8 cellular contexts compared by ENCODE assay signal in the genomic region with DNA sequence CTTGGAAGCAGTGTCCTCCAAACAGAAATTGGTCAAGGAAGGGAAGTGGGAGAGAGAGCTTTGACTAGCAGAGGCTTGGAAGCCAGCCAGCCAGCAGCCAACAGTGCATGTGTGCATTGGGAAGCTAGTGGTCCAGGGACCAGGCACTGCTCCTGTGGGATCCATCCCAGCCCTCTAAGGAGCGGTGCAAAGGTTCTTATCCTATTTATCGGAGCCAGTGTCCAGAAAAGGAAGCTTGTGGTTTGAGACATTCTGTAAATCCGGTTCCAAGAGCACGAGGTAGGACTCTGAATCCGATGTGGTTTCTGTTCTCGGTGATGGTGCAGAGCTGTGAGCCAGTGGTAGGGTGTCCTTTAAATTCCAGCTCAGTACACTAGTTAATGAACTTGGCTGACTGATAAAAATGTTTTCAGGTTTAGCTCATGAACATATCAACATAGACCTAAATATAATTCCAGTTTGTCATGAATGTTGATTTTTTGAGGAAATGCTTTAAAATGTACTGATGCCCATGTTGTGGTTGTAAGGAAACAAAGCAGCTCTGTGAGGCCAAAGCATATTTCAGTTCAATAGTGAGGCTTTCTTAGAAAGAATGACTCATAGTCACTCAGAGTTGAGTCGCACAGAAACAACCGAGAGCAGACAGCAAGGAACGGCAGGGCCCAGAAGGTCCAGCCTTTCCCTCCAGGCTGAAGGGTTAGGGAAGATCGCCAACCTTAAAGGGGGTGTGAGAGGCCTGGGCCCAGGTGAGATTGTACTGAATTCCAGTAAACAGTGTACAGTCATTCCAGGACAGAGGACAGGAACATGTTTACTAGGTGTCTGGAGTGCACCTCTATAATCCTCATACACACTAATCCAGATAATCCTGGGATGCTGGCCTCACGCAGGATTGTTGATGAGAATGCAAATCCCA. TPM values are rescaled to one million over a fixed set of nuclear protein-coding genes. Genes with fewer than 3 reads are reported as not detected.
DNase-seq lines count a peak whose midpoint lies in the region; ATAC-seq, FAIRE-seq and TF ChIP-seq lines count a peak whose summit lies in the region.

No MANE protein-coding gene starts in this region.

- peaks cover 3% of the 10 kb centered on the region for H3K9me3 Mint-ChIP-seq in activated B cell treated with CpG ODN at 0.5 μM for 24 hours

- no peak for TF ChIP-seq POLR2A in GM12891 (IDR thresholded peaks at IDR 0.05; ENCODE audit: low read depth, low read length)

- H3K36me3 ChIP-seq in osteoblast (ENCODE audit: insufficient read depth, low read length) = peaks cover 33% of the 10 kb centered on the region

- ATAC-seq in HG03135 (IDR thresholded peaks at IDR 0.05; ENCODE audit: unreplicated experiment) (peak; percentile 52), activated B cell treated with CpG ODN at 0.5 μM for 24 hours (ENCODE audit: low read depth) (peak; percentile 40), HG03045 (IDR thresholded peaks at IDR 0.05; ENCODE audit: unreplicated experiment) (no peak), GM21737 (IDR thresholded peaks at IDR 0.05; ENCODE audit: unreplicated experiment) (no peak)

- CTCF ChIA-PET in activated B cell treated with CpG ODN at 0.5 μM for 24 hours (lab: Charles Lee) = interaction anchor here (1.7 kb wide), 1 partner anchor 40 kb away, joined by 3 read pairs; no protein-coding TSS in a partner anchor

- intact Hi-C loops in activated B cell treated with CpG ODN at 0.5 μM for 24 hours (cut with micrococcal nuclease) = no loop called here

- peaks cover 6% of the 10 kb centered on the region for H3K79me2 ChIP-seq in osteoblast (ENCODE audit: insufficient read depth, low read length)

- DNase-seq in GM12891 (ENCODE audit: insufficient read length, low spot score) = no peak
- DNase-seq in activated B cell treated with CpG ODN at 0.5 μM for 24 hours = no peak
- DNase-seq in fibroblast of pulmonary artery (ENCODE audit: low read depth) = peak; percentile 87
- DNase-seq in osteoblast (ENCODE audit: insufficient read length, low spot score, missing footprints) = peak; percentile 93
- DNase-seq in NCI-H1417 treated with DMSO at 0.1 percent for 48 hours (lab: John Stamatoyannopoulos, UW) = no peak

- TF ChIP-seq CTCF in activated B cell treated with CpG ODN at 0.5 μM for 24 hours (IDR thresholded peaks at IDR 0.05) = no peak
- TF ChIP-seq CTCF in fibroblast of pulmonary artery (IDR thresholded peaks at IDR 0.05; ENCODE audit: low read length, missing control alignments) = no peak
- TF ChIP-seq CTCF in osteoblast (IDR thresholded peaks at IDR 0.05; ENCODE audit: extremely low read depth, low read depth, low read length) = no peak

- peaks cover 32% of the 10 kb centered on the region for H3K36me3 Mint-ChIP-seq in activated B cell treated with CpG ODN at 0.5 μM for 24 hours (ENCODE audit: low read depth)

- peak overlapping the region; percentile 65 for H3K4me2 ChIP-seq in osteoblast (ENCODE audit: insufficient read depth, low read length)

- H3K4me3 Mint-ChIP-seq in activated B cell treated with CpG ODN at 0.5 μM for 24 hours = no peak overlapping the region

- no peaks in the 10 kb centered on the region for H3K27me3 Mint-ChIP-seq in activated B cell treated with CpG ODN at 0.5 μM for 24 hours

- peak overlapping the region; percentile 93 for H3K27ac ChIP-seq in osteoblast (ENCODE audit: low read depth, low read length)

- H4K20me1 ChIP-seq in osteoblast (ENCODE audit: insufficient read depth, low read length) = peaks cover 6% of the 10 kb centered on the region

- FAIRE-seq in GM12891 (lab: Jason Lieb, UNC) = peak; percentile 47

- H3K27ac Mint-ChIP-seq in activated B cell treated with CpG ODN at 0.5 μM for 24 hours = peak overlapping the region; percentile 65

- no peaks in the 10 kb centered on the region for H3K27me3 ChIP-seq in osteoblast (ENCODE audit: insufficient read depth, low read length)

- no peaks in the 10 kb centered on the region for H3K9me3 ChIP-seq in osteoblast (ENCODE audit: low read depth, low read length)

- POLR2A ChIA-PET in activated B cell treated with CpG ODN at 0.5 μM for 24 hours (lab: Charles Lee) = interaction anchor here (0.9 to 1.5 kb wide), 3 partner anchors 19 to 99 kb away, joined by 3 read pairs; no protein-coding TSS in a partner anchor

- peak overlapping the region; percentile 27 for H3K4me3 ChIP-seq in fibroblast of pulmonary artery (replicated peaks; ENCODE audit: low read depth, low read length)
- peak overlapping the region; percentile 38 for H3K4me3 ChIP-seq in osteoblast (ENCODE audit: insufficient read depth, low read length)

- H3K4me1 ChIP-seq in osteoblast (ENCODE audit: insufficient read depth, low read length) = peaks cover 44% of the 10 kb centered on the region

- peaks cover 10% of the 10 kb centered on the region for H3K4me1 Mint-ChIP-seq in activated B cell treated with CpG ODN at 0.5 μM for 24 hours

- no peak overlapping the region for H2AFZ ChIP-seq in osteoblast (ENCODE audit: low read length)

TF ChIP-seq in GM12891, 5 proteins besides CTCF, POLR2A, EP300 and RAD21:
- TF ChIP-seq SPI1 (IDR thresholded peaks at IDR 0.05; ENCODE audit: low read depth, low read length) (peak; percentile 67), PAX5 (IDR thresholded peaks at IDR 0.05; ENCODE audit: insufficient read depth, low read length, severe bottlenecking) (no peak), TAF1 (IDR thresholded peaks at IDR 0.05; ENCODE audit: low read depth, low read length) (no peak), POLR2AphosphoS5 (IDR thresholded peaks at IDR 0.05; ENCODE audit: low read depth, low read length) (no peak; the same call in 1 of the 2 replicates)

RNA-seq across cellular contexts. Expression of a gene that starts 21.5 kb away (rescaled TPM):
- 3.8 TPM for polyA plus RNA-seq in GM12891 (2012; ENCODE audit: low read depth, missing spikeins)
- total RNA-seq in activated B cell treated with CpG ODN at 0.5 μM for 24 hours = 30.6 and 33.6 TPM in 2 replicates
- total RNA-seq in osteoblast = 25.0 and 29.8 TPM in 2 replicates

Comparison
In these comparisons a context has a peak if more than half of its experiments do, and no peak if none do; other contexts are left out.
1. DNase-seq: peak in fibroblast of pulmonary artery (single experiment) and osteoblast (single experiment); none in GM12891 (single experiment), activated B cell treated with CpG ODN at 0.5 μM for 24 hours (single experiment) and NCI-H1417 treated with DMSO at 0.1 percent for 48 hours (single experiment).
2. ATAC-seq: peak in HG03135 (single experiment) and activated B cell treated with CpG ODN at 0.5 μM for 24 hours (single experiment); none in HG03045 (single experiment) and GM21737 (single experiment).